In genomic region chr10:61464461-61465215, GRCh38 we compare ENCODE assay signal across 13 cellular contexts.
DNase-seq lines count a peak whose midpoint lies in the region; ATAC-seq and TF ChIP-seq lines count a peak whose summit lies in the region.
"Had no signal": no experiment of that assay in that cellular context is flagged by ENCODE, and none has a peak within 500 bp of the region (broad histone marks: within the 10 kb centered on the region; RNA-seq: fewer than 3 reads in every experiment).

No MANE protein-coding gene starts in this region.

- H3K4me3 ChIP-seq in AG10803 (ENCODE audit: low read length) = no peak overlapping the region

- DNase-seq in AG10803 (ENCODE audit: low read depth) = peak; percentile 68
- DNase-seq in NCI-H226 = peak; percentile 49
- peak; percentile 41 for DNase-seq in dedifferentiated amniotic fluid mesenchymal stem cell (ENCODE audit: extremely low spot score)
- DNase-seq in nephron progenitor cell = no peak
- DNase-seq: activated CD8-positive, alpha-beta memory T cell treated with anti-CD3 and anti-CD28 coated beads, Interleukin-2, amount 50 U/mL, for 4 hours; GF-D8; KG1; NCI-H187 treated with DMSO at 0.1 percent for 48 hours had no signal

- H3K9me3 Mint-ChIP-seq in nephron (peaks cover 6% of the 10 kb centered on the region), nephron progenitor cell (peaks cover 3% of the 10 kb centered on the region)

- H3K4me1 Mint-ChIP-seq in nephron (peaks cover 38% of the 10 kb centered on the region), nephron progenitor cell (peaks cover 17% of the 10 kb centered on the region)

- no peaks in the 10 kb centered on the region for H3K36me3 Mint-ChIP-seq in nephron (ENCODE audit: low read depth)
- no peaks in the 10 kb centered on the region for H3K36me3 Mint-ChIP-seq in nephron progenitor cell (ENCODE audit: low read depth)
- H3K36me3 Mint-ChIP-seq: activated naive CD8-positive, alpha-beta T cell had no signal

- TF ChIP-seq CTCF in AG10803 (conservative IDR thresholded peaks at IDR 0.05; ENCODE audit: low read length) (no peak), nephron (IDR thresholded peaks at IDR 0.05; ENCODE audit: unreplicated experiment in 3 of 3) (no peak), nephron progenitor cell (IDR thresholded peaks at IDR 0.05) (no peak)

- ATAC-seq in GM18907 (IDR thresholded peaks at IDR 0.05; ENCODE audit: unreplicated experiment) = no peak
- no peak for ATAC-seq in HG02840 (IDR thresholded peaks at IDR 0.05; ENCODE audit: low FRiP score, unreplicated experiment)
- ATAC-seq in HG03378 (IDR thresholded peaks at IDR 0.05; ENCODE audit: unreplicated experiment) = no peak

- no peak overlapping the region for H3K4me3 Mint-ChIP-seq in nephron
- no peak overlapping the region for H3K4me3 Mint-ChIP-seq in nephron progenitor cell
- H3K4me3 Mint-ChIP-seq: activated naive CD8-positive, alpha-beta T cell had no signal

- H3K27me3 Mint-ChIP-seq in nephron (ENCODE audit: low read depth) = no peaks in the 10 kb centered on the region
- H3K27me3 Mint-ChIP-seq in nephron progenitor cell (ENCODE audit: low read depth, poor library complexity) = no peaks in the 10 kb centered on the region

- H3K27ac Mint-ChIP-seq in nephron = peak overlapping the region in 2 of 3 experiments; percentile 14 to 92
- no peak overlapping the region for H3K27ac Mint-ChIP-seq in nephron progenitor cell
- H3K27ac Mint-ChIP-seq: activated naive CD8-positive, alpha-beta T cell had no signal
